In the genomic region with DNA sequence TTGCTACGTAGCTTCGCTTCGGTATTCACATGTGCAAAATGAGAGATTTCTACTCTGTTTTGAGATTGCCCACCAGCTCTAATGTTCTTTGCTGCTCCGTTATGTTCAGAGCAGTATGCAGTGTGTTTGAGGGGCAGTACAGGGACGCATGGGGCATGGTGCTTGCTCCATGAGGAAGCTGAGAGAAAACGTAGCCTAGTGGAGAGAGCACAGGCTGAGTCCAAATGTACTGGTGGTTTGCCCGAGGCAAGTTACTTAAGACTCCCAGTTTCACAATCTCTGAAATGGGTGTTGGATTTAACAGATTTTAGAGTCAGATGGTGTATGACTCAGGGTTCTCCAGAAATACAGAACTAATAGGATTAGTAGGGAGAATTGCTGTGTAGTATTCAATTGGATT, we compare ENCODE assay signal across 1 cellular context.
TF ChIP-seq lines count a peak whose summit lies in the region.

No MANE protein-coding gene starts in this region.

TF ChIP-seq in SK-N-SH, 30 proteins besides CTCF, POLR2A, EP300 and RAD21:
- TF ChIP-seq, protein P1, sequence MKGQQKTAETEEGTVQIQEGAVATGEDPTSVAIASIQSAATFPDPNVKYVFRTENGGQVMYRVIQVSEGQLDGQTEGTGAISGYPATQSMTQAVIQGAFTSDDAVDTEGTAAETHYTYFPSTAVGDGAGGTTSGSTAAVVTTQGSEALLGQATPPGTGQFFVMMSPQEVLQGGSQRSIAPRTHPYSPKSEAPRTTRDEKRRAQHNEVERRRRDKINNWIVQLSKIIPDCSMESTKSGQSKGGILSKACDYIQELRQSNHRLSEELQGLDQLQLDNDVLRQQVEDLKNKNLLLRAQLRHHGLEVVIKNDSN (IDR thresholded peaks at IDR 0.05; ENCODE audit: borderline replicate concordance, low read depth) = no peak
- no peak for TF ChIP-seq IRF3 (IDR thresholded peaks at IDR 0.05; ENCODE audit: low read depth, low read length)
- no peak for TF ChIP-seq PBX3 (IDR thresholded peaks at IDR 0.05)
- no peak for TF ChIP-seq ELF1 (IDR thresholded peaks at IDR 0.05)
- no peak for TF ChIP-seq GABPA (IDR thresholded peaks at IDR 0.05; ENCODE audit: low read depth)
- no peak for TF ChIP-seq FOSL2 (IDR thresholded peaks at IDR 0.05; ENCODE audit: borderline replicate concordance, low read depth)
- TF ChIP-seq RXRA (IDR thresholded peaks at IDR 0.05; ENCODE audit: borderline replicate concordance, low read depth) = no peak
- no peak for TF ChIP-seq RCOR1 (IDR thresholded peaks at IDR 0.05; ENCODE audit: low read length)
- TF ChIP-seq ZBTB33 (IDR thresholded peaks at IDR 0.05; ENCODE audit: borderline replicate concordance, low read depth) = no peak
- TF ChIP-seq MXI1 (IDR thresholded peaks at IDR 0.05; ENCODE audit: low read depth, low read length) = no peak
- TF ChIP-seq POLR2AphosphoS5 (IDR thresholded peaks at IDR 0.05; ENCODE audit: low read depth, low read length) = no peak
- TF ChIP-seq GATA2 (CRISPR knock-in tag; IDR thresholded peaks at IDR 0.05) = no peak
- no peak for TF ChIP-seq SIN3A (IDR thresholded peaks at IDR 0.05; ENCODE audit: borderline replicate concordance, low read depth, low read length)
TF ChIP-seq in SK-N-SH: peak in this region for 0.
